Comparison of ENCODE assay signal across 22 cellular contexts in genomic region chr9:27750571-27750970, GRCh38.
A peak's percentile ranks its signal among the peaks of the same experiment; 100 is the strongest.
DNase-seq lines count a peak whose midpoint lies in the region; ATAC-seq, FAIRE-seq and TF ChIP-seq lines count a peak whose summit lies in the region.
"Had no signal": no experiment of that assay in that cellular context is flagged by ENCODE, and none has a peak within 500 bp of the region (broad histone marks: within the 10 kb centered on the region; RNA-seq: fewer than 3 reads in every experiment).

No MANE protein-coding gene starts in this region.

- intact Hi-C loops in gastrocnemius medialis (cut with DNase I; ENCODE audit: low total_unique reads), result no loop called here

- no peak overlapping the region for H3K56ac ChIP-seq in H1 (replicated peaks; ENCODE audit: insufficient read length, low read depth, low read length)

- peak overlapping the region; percentile 8 for H4K5ac ChIP-seq in H1 (ENCODE audit: insufficient read length, low read depth, low read length)

- peak overlapping the region; percentile 30 for H2BK120ac ChIP-seq in H1 (replicated peaks; ENCODE audit: low read depth, low read length)

- no peak overlapping the region for H4K8ac ChIP-seq in H1 (ENCODE audit: extremely low read depth, insufficient read depth, low read length)

- no peak for TF ChIP-seq EP300 in H1 (IDR thresholded peaks at IDR 0.05; ENCODE audit: borderline replicate concordance in 1 of 2, low read depth in 2 of 2, low read length in 2 of 2)

- 0 out of 2 replicates have a peak overlapping the region, but pooled peaks have one; percentile 53 for H3K18ac ChIP-seq in H1 (ENCODE audit: extremely low read depth, low read length)

- H2BK12ac ChIP-seq in H1 (ENCODE audit: low read depth, low read length), result no peak overlapping the region; the same call in 1 of the 2 replicates

- 77% methylated on average over 3 of the region's 3 CpGs; no CpG with 5 or more reads in 1 of the 2 experiments for WGBS in H1 (ENCODE audit: extremely low coverage in 1 of 2, insufficient coverage in 1 of 2, insufficient read length in 1 of 2, insufficient replicate concordance in 2 of 2, low coverage in 1 of 2, low lambda C conversion rate in 2 of 2, missing lambda C conversion rate in 1 of 2), 2 experiments

- H3K23me2 ChIP-seq in H1 (ENCODE audit: low read depth, low read length), result no peaks in the 10 kb centered on the region

- no peak for TF ChIP-seq CTCF in H1 (IDR thresholded peaks at IDR 0.05; ENCODE audit: control extremely low read depth in 1 of 3, insufficient read depth in 1 of 3, low read depth in 1 of 3, low read length in 3 of 3)
- no peak for TF ChIP-seq CTCF in gastrocnemius medialis (IDR thresholded peaks at IDR 0.05 in 4 of 5, conservative IDR thresholded peaks at IDR 0.05 in 1 of 5)

- DNase-seq in NCI-H1105 treated with DMSO at 0.1 percent for 48 hours (lab: John Stamatoyannopoulos, UW) (peak; percentile 61), NCI-H1105 (lab: John Stamatoyannopoulos, UW) (no peak), NCI-H524 treated with DMSO at 0.1 percent for 48 hours (lab: John Stamatoyannopoulos, UW) (peak; percentile 70), H1 (ENCODE audit: low read depth in 1 of 2, low spot score in 2 of 2) (no peak), retina (peak; percentile 60), gastrocnemius medialis (no peak), NCI-H510A treated with DMSO at 0.1 percent for 48 hours (lab: John Stamatoyannopoulos, UW) (no peak)
- DNase-seq: Caco-2; CD8-positive, alpha-beta T cell; Karpas-422; NCI-H2029; NCI-H2227 treated with DMSO at 0.1 percent for 48 hours; NCI-H748 treated with DMSO at 0.1 percent for 48 hours; PC-9; SJCRH30 had no signal

- no peak for TF ChIP-seq RAD21 in H1 (IDR thresholded peaks at IDR 0.05 in 1 of 2, conservative IDR thresholded peaks at IDR 0.05 in 1 of 2; ENCODE audit: low read depth in 2 of 2, low read length in 2 of 2)

- H3K4me3 ChIP-seq in H1 (ENCODE audit: extremely low read depth in 1 of 4, insufficient read depth in 2 of 4, low read depth in 3 of 4, low read length in 4 of 4) (no peak overlapping the region), gastrocnemius medialis (no peak overlapping the region)
- H3K4me3 ChIP-seq: PC-9, SJCRH30 had no signal

- no peak overlapping the region for H2AK5ac ChIP-seq in H1 (ENCODE audit: low read depth, low read length)

- in situ Hi-C loops in gastrocnemius medialis (cut with MboI; ENCODE audit: low sequenced_read_pairs in 4 of 4), result loop anchor here in 1 of 4 donors (25.0 kb wide), 1 partner anchor 112 kb away; no protein-coding TSS in a partner anchor

- FAIRE-seq in H1 (lab: Jason Lieb, UNC), result no peak
- FAIRE-seq: GM19239, HepG2 had no signal

- H3K14ac ChIP-seq in H1 (ENCODE audit: insufficient read length), result no peak overlapping the region

- H3K4ac ChIP-seq in H1 (replicated peaks; ENCODE audit: insufficient read length, low read depth, low read length), result no peak overlapping the region

- H4K91ac ChIP-seq in H1 (replicated peaks; ENCODE audit: insufficient read length, low read length), result no peak overlapping the region

- no peak overlapping the region for H3K23ac ChIP-seq in H1 (ENCODE audit: insufficient read length)

- no peak overlapping the region; the same call in 1 of the 2 replicates for H2BK20ac ChIP-seq in H1 (ENCODE audit: low read length)

- H3K36me3 ChIP-seq in H1 (ENCODE audit: control insufficient read depth in 2 of 4, insufficient read depth in 4 of 4, low read length in 3 of 4) (no peaks in the 10 kb centered on the region), gastrocnemius medialis (no peaks in the 10 kb centered on the region)
- H3K36me3 ChIP-seq: SJCRH30 had no signal

- POLR2A ChIA-PET in H1 (lab: Charles Lee; ENCODE audit: partially characterized antibody), result no interaction called here

- ATAC-seq in HG02884 (IDR thresholded peaks at IDR 0.05; ENCODE audit: unreplicated experiment) (no peak), gastrocnemius medialis (no peak)
- ATAC-seq: CD8-positive, alpha-beta T cell; HepG2; Right ventricle myocardium inferior; SK-N-SH treated with all-trans-retinoic acid at 6 μM for 48 hours had no signal

- H2BK15ac ChIP-seq in H1 (ENCODE audit: low read length), result no peak overlapping the region

- H3K79me2 ChIP-seq in H1 (ENCODE audit: control insufficient read depth in 1 of 2, insufficient read depth in 2 of 2, low read length in 2 of 2), result no peaks in the 10 kb centered on the region

- H2AFZ ChIP-seq in H1 (ENCODE audit: low read length), result no peak overlapping the region
- H2AFZ ChIP-seq: PC-9 had no signal

- H3K79me1 ChIP-seq in H1 (ENCODE audit: low read depth, low read length), result no peaks in the 10 kb centered on the region

- CTCF ChIA-PET in H1 (lab: Charles Lee; ENCODE audit: partially characterized antibody), result interaction anchor here (1.6 kb wide), 1 partner anchor 24 kb away, joined by 3 read pairs; no protein-coding TSS in a partner anchor

- H3K9ac ChIP-seq in H1 (replicated peaks in 1 of 4; ENCODE audit: extremely low read depth in 1 of 4, low read depth in 3 of 4, low read length in 3 of 4), result no peak overlapping the region

- H3K4me2 ChIP-seq in H1 (ENCODE audit: insufficient read depth in 1 of 2, low read depth in 2 of 2, low read length in 2 of 2), result peak overlapping the region; percentile 45 to 56; a peak in 1 of 4 replicates
- H3K4me2 ChIP-seq: PC-9 had no signal

- H2BK5ac ChIP-seq in H1 (ENCODE audit: low read depth, low read length), result peak overlapping the region; percentile 69; the same call in 1 of the 2 replicates

- H3K27me3 ChIP-seq in H1 (replicated peaks in 1 of 4; ENCODE audit: control insufficient read depth in 3 of 4, extremely low read depth in 1 of 4, insufficient read depth in 3 of 4, low read length in 3 of 4) (no peaks in the 10 kb centered on the region), gastrocnemius medialis (no peaks in the 10 kb centered on the region)
- H3K27me3 ChIP-seq: SJCRH30 had no signal

- H3K9me3 ChIP-seq in H1 (ENCODE audit: insufficient read depth in 2 of 2, low read depth in 1 of 2, low read length in 1 of 2), result no peaks in the 10 kb centered on the region
- no peaks in the 10 kb centered on the region for H3K9me3 ChIP-seq in gastrocnemius medialis
- H3K9me3 ChIP-seq: Caco-2, SJCRH30 had no signal

- TF ChIP-seq POLR2A in H1 (IDR thresholded peaks at IDR 0.05; ENCODE audit: control extremely low read depth in 1 of 2, low read depth in 2 of 2, low read length in 2 of 2) (no peak), gastrocnemius medialis (IDR thresholded peaks at IDR 0.05) (no peak)

- H3K27ac ChIP-seq in H1 (ENCODE audit: low read depth, low read length) (no peak overlapping the region), gastrocnemius medialis (no peak overlapping the region)
- H3K27ac ChIP-seq: 22Rv1, C4-2B, PC-9, SJCRH30 had no signal

- H4K20me1 ChIP-seq in H1 (replicated peaks in 1 of 2; ENCODE audit: control insufficient read depth in 1 of 2, insufficient read depth in 2 of 2, low read length in 2 of 2), result no peaks in the 10 kb centered on the region

- H3K4me1 ChIP-seq in H1 (replicated peaks in 1 of 4; ENCODE audit: control insufficient read depth in 3 of 4, insufficient read depth in 4 of 4, low read length in 3 of 4) (peaks cover 7 to 23% (median 14%) of the 10 kb centered on the region in 4 experiments), gastrocnemius medialis (no peaks in the 10 kb centered on the region)
- H3K4me1 ChIP-seq: Caco-2, SJCRH30 had no signal

TF ChIP-seq in H1, 55 proteins besides CTCF, POLR2A, EP300 and RAD21:
- TF ChIP-seq MAFK (IDR thresholded peaks at IDR 0.05; ENCODE audit: low read depth, low read length) (no peak), ZNF274 (IDR thresholded peaks at IDR 0.05; ENCODE audit: borderline replicate concordance, extremely low read depth, low read length) (no peak), GABPA (IDR thresholded peaks at IDR 0.05; ENCODE audit: borderline replicate concordance, insufficient read depth, low read length) (no peak), GTF2F1 (IDR thresholded peaks at IDR 0.05; ENCODE audit: borderline replicate concordance, low read depth, low read length) (no peak), ASH2L (IDR thresholded peaks at IDR 0.05; ENCODE audit: low read length) (no peak), CHD1 (IDR thresholded peaks at IDR 0.05; ENCODE audit: low read depth, low read length) (no peak), HDAC6 (IDR thresholded peaks at IDR 0.05; ENCODE audit: low read depth, low read length) (no peak), RFX5 (IDR thresholded peaks at IDR 0.05; ENCODE audit: borderline replicate concordance, low read depth, low read length) (no peak), EGR1 (IDR thresholded peaks at IDR 0.05; ENCODE audit: borderline replicate concordance, low read depth, low read length) (no peak), RXRA (IDR thresholded peaks at IDR 0.05; ENCODE audit: insufficient read depth, low read depth, low read length) (no peak), POU5F1 (IDR thresholded peaks at IDR 0.05; ENCODE audit: low read depth, low read length) (no peak), SP4 (IDR thresholded peaks at IDR 0.05; ENCODE audit: low read length) (no peak), HDAC2 (IDR thresholded peaks at IDR 0.05; ENCODE audit: borderline replicate concordance in 1 of 2, low read depth in 2 of 2, low read length in 2 of 2) (no peak), SUZ12 (IDR thresholded peaks at IDR 0.05; ENCODE audit: low read length) (no peak), NRF1 (IDR thresholded peaks at IDR 0.05; ENCODE audit: low read depth, low read length) (no peak), KDM5A (IDR thresholded peaks at IDR 0.05; ENCODE audit: low read length) (no peak)

Comparison
In these comparisons a context has a peak if more than half of its experiments do, and no peak if none do; other contexts are left out.
1. DNase-seq: peak in NCI-H1105 treated with DMSO at 0.1 percent for 48 hours (single experiment), NCI-H524 treated with DMSO at 0.1 percent for 48 hours (single experiment) and retina (single experiment); none in NCI-H1105 (single experiment), H1 (0 of 2), gastrocnemius medialis (0 of 2) and NCI-H510A treated with DMSO at 0.1 percent for 48 hours (single experiment).